In genomic region chr20:25487975-25488374, GRCh38 we compare ENCODE assay signal across 31 cellular contexts.
"Had no signal": no experiment of that assay in that cellular context is flagged by ENCODE, and none has a peak within 500 bp of the region (broad histone marks: within the 10 kb centered on the region; RNA-seq: fewer than 3 reads in every experiment).

No MANE protein-coding gene starts in this region.

- H3K9me3 Mint-ChIP-seq: activated B cell treated with CpG ODN at 0.5 μM for 24 hours; activated CD4-positive, alpha-beta memory T cell treated with anti-CD3 and anti-CD28 coated beads, Interleukin-2, amount 10 ng/mL, durations not matched to agents 7 days and 5 days; activated naive CD8-positive, alpha-beta T cell treated with anti-CD3 and anti-CD28 coated beads for 36 hours had no signal

- DNase-seq: activated B cell treated with CpG ODN at 0.5 μM for 24 hours; activated CD4-positive, alpha-beta memory T cell treated with anti-CD3 and anti-CD28 coated beads, Interleukin-2, amount 10 ng/mL, durations not matched to agents 7 days and 5 days; activated CD4-positive, alpha-beta T cell treated with anti-CD3 and anti-CD28 coated beads for 4 hours; activated CD4-positive, alpha-beta T cell treated with anti-CD3 and anti-CD28 coated beads, Interleukin-2, amount 50 U/mL, for 1 hour; activated CD4-positive, CD25-positive, alpha-beta regulatory T cell treated with anti-CD3 and anti-CD28 coated beads, Interleukin-2, amount 50 U/mL, for 72 hours; activated CD8-positive, alpha-beta memory T cell treated with anti-CD3 and anti-CD28 coated beads for 24 hours; activated CD8-positive, alpha-beta memory T cell treated with anti-CD3 and anti-CD28 coated beads, Interleukin-2, amount 10 ng/mL, durations not matched to agents 7 days and 5 days; activated CD8-positive, alpha-beta memory T cell treated with anti-CD3 and anti-CD28 coated beads, Interleukin-2, amount 50 U/mL, for 48 hours; activated effector memory CD4-positive, alpha-beta T cell treated with Interleukin-2 at 50 U/mL for 16 hours; activated naive CD4-positive, alpha-beta T cell treated with anti-CD3 and anti-CD28 coated beads, Interleukin-2, amount 50 U/mL, for 16 hours; activated naive CD8-positive, alpha-beta T cell treated with anti-CD3 and anti-CD28 coated beads for 36 hours; activated T-cell treated with anti-CD3 and anti-CD28 coated beads, Interleukin-2, amount 50 U/mL, for 48 hours; amniotic stem cell; aorta; brain microvascular endothelial cell; central memory CD4-positive, alpha-beta T cell; MM.1S; MV-4-11; NCI-H1092; NCI-H1436 treated with DMSO at 0.1 percent for 48 hours; NCI-H1694 treated with DMSO at 0.1 percent for 48 hours; NCI-H2029; NCI-H345; NCI-H524 treated with DMSO at 0.1 percent for 48 hours; Right ventricle myocardium superior; SW 1271; T-helper 1 cell; T-helper 2 cell; T-helper 9 cell had no signal

- H3K27ac Mint-ChIP-seq: activated B cell treated with CpG ODN at 0.5 μM for 24 hours; activated CD4-positive, alpha-beta memory T cell treated with anti-CD3 and anti-CD28 coated beads, Interleukin-2, amount 10 ng/mL, durations not matched to agents 7 days and 5 days; activated CD8-positive, alpha-beta memory T cell treated with anti-CD3 and anti-CD28 coated beads, Interleukin-2, amount 10 ng/mL, durations not matched to agents 7 days and 5 days; activated naive CD8-positive, alpha-beta T cell treated with anti-CD3 and anti-CD28 coated beads for 36 hours had no signal

- H3K4me3 Mint-ChIP-seq: activated B cell treated with CpG ODN at 0.5 μM for 24 hours; activated CD4-positive, alpha-beta memory T cell treated with anti-CD3 and anti-CD28 coated beads, Interleukin-2, amount 10 ng/mL, durations not matched to agents 7 days and 5 days; activated CD8-positive, alpha-beta memory T cell treated with anti-CD3 and anti-CD28 coated beads, Interleukin-2, amount 10 ng/mL, durations not matched to agents 7 days and 5 days; activated naive CD8-positive, alpha-beta T cell treated with anti-CD3 and anti-CD28 coated beads for 36 hours had no signal

- H3K36me3 Mint-ChIP-seq: activated CD8-positive, alpha-beta memory T cell treated with anti-CD3 and anti-CD28 coated beads, Interleukin-2, amount 10 ng/mL, durations not matched to agents 7 days and 5 days; activated naive CD8-positive, alpha-beta T cell treated with anti-CD3 and anti-CD28 coated beads for 36 hours had no signal

- H3K27ac ChIP-seq: brain microvascular endothelial cell, VCaP had no signal

- H3K27me3 Mint-ChIP-seq: activated B cell treated with CpG ODN at 0.5 μM for 24 hours; activated CD4-positive, alpha-beta memory T cell treated with anti-CD3 and anti-CD28 coated beads, Interleukin-2, amount 10 ng/mL, durations not matched to agents 7 days and 5 days; activated CD8-positive, alpha-beta memory T cell treated with anti-CD3 and anti-CD28 coated beads, Interleukin-2, amount 10 ng/mL, durations not matched to agents 7 days and 5 days; activated naive CD8-positive, alpha-beta T cell treated with anti-CD3 and anti-CD28 coated beads for 36 hours had no signal

- H3K36me3 ChIP-seq: brain microvascular endothelial cell had no signal

- H3K27me3 ChIP-seq: brain microvascular endothelial cell had no signal

- ATAC-seq: activated CD8-positive, alpha-beta memory T cell treated with anti-CD3 and anti-CD28 coated beads, Interleukin-2, amount 10 ng/mL, durations not matched to agents 7 days and 5 days; Panc1 had no signal
